Comparison of ENCODE assay signal across 33 cellular contexts in genomic region chr2:88141952-88142351, GRCh38. TPM values are rescaled to one million over a fixed set of nuclear protein-coding genes. Genes with fewer than 3 reads are reported as not detected.
"Had no signal": no experiment of that assay in that cellular context is flagged by ENCODE, and none has a peak within 500 bp of the region (broad histone marks: within the 10 kb centered on the region; RNA-seq: fewer than 3 reads in every experiment).

No MANE protein-coding gene starts in this region.

- H3K4me1 ChIP-seq: stomach, suprapubic skin, testis, thyroid gland, tibial artery, tibial nerve, upper lobe of left lung, upper lobe of right lung, uterus, vagina had no signal

- H3K9me3 ChIP-seq: suprapubic skin, testis, thoracic aorta, thyroid gland, transverse colon, upper lobe of right lung, vagina had no signal

- DNase-seq: stimulated activated CD4-positive, alpha-beta T cell treated with anti-CD3 and anti-CD28 coated beads, Interleukin-2, amount 100 ng/mL, for 48 hours; stimulated activated CD4-positive, alpha-beta T cell treated with anti-CD3 and anti-CD28 coated beads, Interleukin-4, amount 100 ng/mL, for 1 hour; stimulated activated CD4-positive, alpha-beta T cell treated with anti-CD3 and anti-CD28 coated beads, Interleukin-4, amount 100 ng/mL, for 24 hours; stimulated activated CD4-positive, alpha-beta T cell treated with anti-CD3 and anti-CD28 coated beads, Interleukin-4, amount 100 ng/mL, for 4 hours; stimulated activated CD8-positive, alpha-beta memory T cell treated with anti-CD3 and anti-CD28 coated beads, Interleukin-4, amount 100 ng/mL, for 48 hours; stimulated activated naive B cell treated with anti-CD40 and anti-IgM and Interleukin-4, amounts not matched to agents 10 μg/mL and 1 μg/mL and 100 μg/mL, for 72 hours; stimulated activated naive CD4-positive, alpha-beta T cell; stimulated activated naive CD4-positive, alpha-beta T cell treated with Interleukin-2 at 50 U/mL for 16 hours; stimulated activated naive CD8-positive, alpha-beta T cell treated with anti-CD3 and anti-CD28 coated beads, Interleukin-15, amount 100 ng/mL, for 72 hours; stimulated activated naive CD8-positive, alpha-beta T cell treated with anti-CD3 and anti-CD28 coated beads, Interleukin-15, Interleukin-2, amounts not matched to agents 100 U/mL and 50 U/mL, for 24 hours; stomach; substantia nigra; testis; thyroid gland; tibial artery; transverse colon; trophoblast cell; upper lobe of left lung; upper lobe of right lung; uterus had no signal

- H3K4me3 Mint-ChIP-seq: stimulated activated effector memory CD8-positive, alpha-beta T cell treated with anti-CD3 and anti-CD28 coated beads, Interleukin-12 subunit alpha, Interleukin-12 subunit beta, amount 100 ng/mL, for 72 hours; stimulated activated memory B cell treated with anti-CD40 and anti-IgM and Interleukin-4, amounts not matched to agents 10 μg/mL and 1 μg/mL and 100 μg/mL, for 72 hours; stimulated activated naive B cell treated with anti-CD40 and anti-IgM and Interleukin-4, amounts not matched to agents 10 μg/mL and 1 μg/mL and 100 μg/mL, for 72 hours; stimulated activated naive CD8-positive, alpha-beta T cell treated with anti-CD3 and anti-CD28 coated beads, Interleukin-15, amount 100 ng/mL, for 72 hours; stimulated activated naive CD8-positive, alpha-beta T cell treated with anti-CD3 and anti-CD28 coated beads, Interleukin-15, Interleukin-2, amounts not matched to agents 100 ng/mL and 50 ng/mL, for 24 hours; type B pancreatic cell had no signal

- H3K27me3 ChIP-seq: stomach, testis, thyroid gland, tibial artery, tibial nerve, transverse colon, upper lobe of left lung, upper lobe of right lung, uterus, vagina had no signal

- FAIRE-seq: urothelium cell line had no signal

- H3K36me3 ChIP-seq: stomach, suprapubic skin, thoracic aorta, thyroid gland, tibial artery, tibial nerve, transverse colon, upper lobe of left lung, upper lobe of right lung, uterus, vagina had no signal

- H3K4me3 ChIP-seq: stomach, suprapubic skin, testis, thoracic aorta, thyroid gland, tibial artery, tibial nerve, transverse colon, upper lobe of left lung, upper lobe of right lung, uterus, vagina had no signal

- ATAC-seq: stimulated activated effector memory CD8-positive, alpha-beta T cell treated with anti-CD3 and anti-CD28 coated beads, Interleukin-12 subunit alpha, Interleukin-12 subunit beta, amount 100 ng/mL, for 72 hours; stimulated activated memory B cell treated with anti-CD40 and anti-IgM and Interleukin-4, amounts not matched to agents 10 μg/mL and 1 μg/mL and 100 μg/mL, for 72 hours; stimulated activated naive B cell treated with anti-CD40 and anti-IgM and Interleukin-4, amounts not matched to agents 10 μg/mL and 1 μg/mL and 100 μg/mL, for 72 hours; stimulated activated naive CD8-positive, alpha-beta T cell treated with anti-CD3 and anti-CD28 coated beads, Interleukin-15, amount 100 ng/mL, for 72 hours; stimulated activated naive CD8-positive, alpha-beta T cell treated with anti-CD3 and anti-CD28 coated beads, Interleukin-15, Interleukin-2, amounts not matched to agents 100 U/mL and 50 U/mL, for 24 hours; upper lobe of right lung had no signal

- H3K27ac ChIP-seq: stomach, suprapubic skin, testis, thoracic aorta, thyroid gland, tibial artery, tibial nerve, upper lobe of left lung, upper lobe of right lung, uterus, vagina had no signal

- H3K36me3 Mint-ChIP-seq: stimulated activated effector memory CD8-positive, alpha-beta T cell treated with anti-CD3 and anti-CD28 coated beads, Interleukin-12 subunit alpha, Interleukin-12 subunit beta, amount 100 ng/mL, for 72 hours; stimulated activated memory B cell treated with anti-CD40 and anti-IgM and Interleukin-4, amounts not matched to agents 10 μg/mL and 1 μg/mL and 100 μg/mL, for 72 hours; type B pancreatic cell had no signal

- H3K27ac Mint-ChIP-seq: stimulated activated effector memory CD8-positive, alpha-beta T cell treated with anti-CD3 and anti-CD28 coated beads, Interleukin-12 subunit alpha, Interleukin-12 subunit beta, amount 100 ng/mL, for 72 hours; stimulated activated memory B cell treated with anti-CD40 and anti-IgM and Interleukin-4, amounts not matched to agents 10 μg/mL and 1 μg/mL and 100 μg/mL, for 72 hours; stimulated activated naive B cell treated with anti-CD40 and anti-IgM and Interleukin-4, amounts not matched to agents 10 μg/mL and 1 μg/mL and 100 μg/mL, for 72 hours; stimulated activated naive CD8-positive, alpha-beta T cell treated with anti-CD3 and anti-CD28 coated beads, Interleukin-15, amount 100 ng/mL, for 72 hours; stimulated activated naive CD8-positive, alpha-beta T cell treated with anti-CD3 and anti-CD28 coated beads, Interleukin-15, Interleukin-2, amounts not matched to agents 100 ng/mL and 50 ng/mL, for 24 hours; type B pancreatic cell had no signal

- H3K4me1 Mint-ChIP-seq: stimulated activated effector memory CD8-positive, alpha-beta T cell treated with anti-CD3 and anti-CD28 coated beads, Interleukin-12 subunit alpha, Interleukin-12 subunit beta, amount 100 ng/mL, for 72 hours; stimulated activated memory B cell treated with anti-CD40 and anti-IgM and Interleukin-4, amounts not matched to agents 10 μg/mL and 1 μg/mL and 100 μg/mL, for 72 hours; stimulated activated naive B cell treated with anti-CD40 and anti-IgM and Interleukin-4, amounts not matched to agents 10 μg/mL and 1 μg/mL and 100 μg/mL, for 72 hours; stimulated activated naive CD8-positive, alpha-beta T cell treated with anti-CD3 and anti-CD28 coated beads, Interleukin-15, amount 100 ng/mL, for 72 hours had no signal

RNA-seq across cellular contexts. Expression of gene FABP1, which starts 14.1 kb away (rescaled TPM):
- total RNA-seq: subcutaneous adipose tissue, temporal lobe, thoracic aorta, thyroid gland, tibial nerve, upper lobe of right lung, ureter, urinary bladder, vagina had no signal
